In genomic region chr4:113293673-113294072, GRCh38 we compare ENCODE assay signal across 13 cellular contexts.
A peak's percentile ranks its signal among the peaks of the same experiment; 100 is the strongest.
DNase-seq lines count a peak whose midpoint lies in the region; ATAC-seq and TF ChIP-seq lines count a peak whose summit lies in the region.
"Had no signal": no experiment of that assay in that cellular context is flagged by ENCODE, and none has a peak within 500 bp of the region (broad histone marks: within the 10 kb centered on the region; RNA-seq: fewer than 3 reads in every experiment).

No MANE protein-coding gene starts in this region.

- CTCF ChIA-PET in mammary epithelial cell (lab: Charles Lee; ENCODE audit: low non-redundant PET), result no interaction called here

- ATAC-seq in aorta (ENCODE audit: low FRiP score), result peak; percentile 58
- no peak for ATAC-seq in SK-N-SH treated with all-trans-retinoic acid at 6 μM for 48 hours
- no peak for ATAC-seq in GM18873 (IDR thresholded peaks at IDR 0.05; ENCODE audit: low FRiP score, unreplicated experiment)
- ATAC-seq: left lobe of liver had no signal

- H3K4me2 ChIP-seq in mammary epithelial cell (ENCODE audit: insufficient read depth, low read depth, low read length) (no peak overlapping the region), neural progenitor cell (peak overlapping the region; percentile 74)

- peak overlapping the region; percentile 82 for H3K27ac Mint-ChIP-seq in neural progenitor cell
- H3K27ac Mint-ChIP-seq: activated naive CD8-positive, alpha-beta T cell treated with anti-CD3 and anti-CD28 coated beads for 36 hours; T-helper 1 cell treated with Interleukin-12 subunit alpha and Interleukin-12 subunit beta and Interleukin-4 antibody, amounts not matched to agents 30 μg/mL and 1 μg/mL, for 36 hours had no signal

- H3K9me3 ChIP-seq in breast epithelium (no peaks in the 10 kb centered on the region), mammary epithelial cell (replicated peaks; ENCODE audit: insufficient read depth, low read length) (no peaks in the 10 kb centered on the region), neural progenitor cell (ENCODE audit: low read depth) (no peaks in the 10 kb centered on the region), aorta (ENCODE audit: control insufficient read depth, low read length) (no peaks in the 10 kb centered on the region)

- H3K4me3 ChIP-seq in breast epithelium (peak overlapping the region; percentile 19 to 57 (median 40)), mammary epithelial cell (replicated peaks in 1 of 3; ENCODE audit: insufficient read depth in 1 of 3, low read depth in 2 of 3, low read length in 3 of 3) (no peak overlapping the region), neural progenitor cell (peak overlapping the region; percentile 8), aorta (ENCODE audit: low read length in 2 of 2) (peak overlapping the region; percentile 1 to 19)

- BruUV-seq in mammary epithelial cell (replicated peaks; lab: Mats Ljungman, UMichigan), result no TSS peak

- H3K36me3 Mint-ChIP-seq in neural progenitor cell, result peaks cover 2% of the 10 kb centered on the region
- H3K36me3 Mint-ChIP-seq: activated naive CD8-positive, alpha-beta T cell treated with anti-CD3 and anti-CD28 coated beads for 36 hours had no signal

- H3K4me1 ChIP-seq in breast epithelium, result no peaks in the 10 kb centered on the region
- no peaks in the 10 kb centered on the region for H3K4me1 ChIP-seq in mammary epithelial cell (ENCODE audit: insufficient read depth, low read length)
- peaks cover 69% of the 10 kb centered on the region for H3K4me1 ChIP-seq in neural progenitor cell
- H3K4me1 ChIP-seq in aorta (ENCODE audit: control insufficient read depth in 1 of 2, insufficient read depth in 2 of 2, low read length in 2 of 2), result no peaks in the 10 kb centered on the region

- H3F3A ChIP-seq in neural progenitor cell (ENCODE audit: low read depth), result peaks cover 52% of the 10 kb centered on the region

- no peak overlapping the region for H2AFZ ChIP-seq in mammary epithelial cell (ENCODE audit: low read depth, low read length)
- H2AFZ ChIP-seq in neural progenitor cell (replicated peaks), result no peak overlapping the region

- H3K9me3 Mint-ChIP-seq in neural progenitor cell, result no peaks in the 10 kb centered on the region
- H3K9me3 Mint-ChIP-seq: activated naive CD8-positive, alpha-beta T cell treated with anti-CD3 and anti-CD28 coated beads for 36 hours; T-helper 1 cell treated with Interleukin-12 subunit alpha and Interleukin-12 subunit beta and Interleukin-4 antibody, amounts not matched to agents 30 μg/mL and 1 μg/mL, for 36 hours had no signal

- no peak for DNase-seq in breast epithelium (ENCODE audit: low spot score in 2 of 2)
- no peak for DNase-seq in mammary epithelial cell
- peak; percentile 8 for DNase-seq in fibroblast of peridontal ligament (ENCODE audit: extremely low read depth)
- peak; percentile 25 for DNase-seq in neural progenitor cell (ENCODE audit: low spot score)
- no peak for DNase-seq in aorta
- no peak for DNase-seq in stimulated activated CD4-positive, alpha-beta T cell treated with anti-CD3 and anti-CD28 coated beads, Interleukin-4, amount 100 ng/mL, for 1 hour
- DNase-seq: activated CD4-positive, alpha-beta T cell treated with anti-CD3 and anti-CD28 coated beads, Interleukin-2, amount 50 U/mL, for 48 hours; activated naive CD8-positive, alpha-beta T cell treated with anti-CD3 and anti-CD28 coated beads for 36 hours; NCI-H1105 treated with DMSO at 0.1 percent for 48 hours had no signal

- H3K36me3 ChIP-seq in breast epithelium (no peaks in the 10 kb centered on the region), mammary epithelial cell (ENCODE audit: insufficient read depth, low read length) (no peaks in the 10 kb centered on the region), neural progenitor cell (peaks cover 3% of the 10 kb centered on the region), aorta (ENCODE audit: control insufficient read depth in 1 of 2, insufficient read depth in 2 of 2, low read length in 1 of 2) (no peaks in the 10 kb centered on the region)

- no peak for TF ChIP-seq POLR2A in breast epithelium (IDR thresholded peaks at IDR 0.05)

- intact Hi-C loops in breast epithelium (cut with DNase I; ENCODE audit: low total_unique reads), result no loop called here
- intact Hi-C loops in mammary epithelial cell (cut with micrococcal nuclease), result loop anchor here (2.0 to 10.0 kb wide), 2 partner anchors 101 to 241 kb away; no protein-coding TSS in a partner anchor
- intact Hi-C loops in aorta (cut with DNase I), result no loop called here

- dilution Hi-C loops in mammary epithelial cell (cut with HindIII; ENCODE audit: low sequenced_read_pairs), result no loop called here

- H3K27ac ChIP-seq in breast epithelium, result peak overlapping the region; percentile 53 to 87
- no peak overlapping the region for H3K27ac ChIP-seq in mammary epithelial cell (ENCODE audit: insufficient read depth, low read depth, low read length)
- H3K27ac ChIP-seq in neural progenitor cell, result peak overlapping the region; percentile 97
- H3K27ac ChIP-seq in aorta (ENCODE audit: low read depth in 1 of 2, low read length in 2 of 2), result no peak overlapping the region

- no peaks in the 10 kb centered on the region for H4K20me1 ChIP-seq in mammary epithelial cell (ENCODE audit: insufficient read depth, low read length)
- H4K20me1 ChIP-seq in neural progenitor cell (ENCODE audit: low read depth), result peaks cover 22% of the 10 kb centered on the region

- no peaks in the 10 kb centered on the region for H3K79me2 ChIP-seq in mammary epithelial cell (ENCODE audit: insufficient read depth, low read length)
- H3K79me2 ChIP-seq in neural progenitor cell (ENCODE audit: low read depth), result peaks cover 3% of the 10 kb centered on the region

- peaks cover 52% of the 10 kb centered on the region for H3K4me1 Mint-ChIP-seq in neural progenitor cell
- H3K4me1 Mint-ChIP-seq: activated naive CD8-positive, alpha-beta T cell treated with anti-CD3 and anti-CD28 coated beads for 36 hours had no signal

- TF ChIP-seq CTCF in breast epithelium (IDR thresholded peaks at IDR 0.05) (no peak), mammary epithelial cell (conservative IDR thresholded peaks at IDR 0.05 in 1 of 2, IDR thresholded peaks at IDR 0.05 in 1 of 2; ENCODE audit: extremely low read depth in 1 of 2, insufficient read depth in 1 of 2, low read depth in 1 of 2, low read length in 2 of 2) (no peak), neural progenitor cell (IDR thresholded peaks at IDR 0.05) (peak; percentile 18)

- no peak overlapping the region for H3K9ac ChIP-seq in mammary epithelial cell (ENCODE audit: insufficient read depth, low read length)
- H3K9ac ChIP-seq in neural progenitor cell, result no peak overlapping the region

- in situ Hi-C loops in mammary epithelial cell (cut with MboI; ENCODE audit: low sequenced_read_pairs in 2 of 2), result loop anchor here (25.0 kb wide), 2 partner anchors 244 to 1094 kb away; no protein-coding TSS in a partner anchor

- H3K27me3 ChIP-seq in breast epithelium (no peaks in the 10 kb centered on the region), mammary epithelial cell (ENCODE audit: insufficient read depth, low read length) (no peaks in the 10 kb centered on the region), neural progenitor cell (no peaks in the 10 kb centered on the region), aorta (ENCODE audit: control insufficient read depth in 1 of 2, insufficient read depth in 2 of 2, low read length in 1 of 2) (no peaks in the 10 kb centered on the region)

- WGBS in mammary epithelial cell (ENCODE audit: low coverage, missing lambda C conversion rate), result 88% methylated on average over 4 of the region's 4 CpGs
- WGBS in aorta, 2 donors, result 29 to 43% methylated on average over 4 of the region's 4 CpGs

- peak overlapping the region; percentile 79 for H3K4me3 Mint-ChIP-seq in neural progenitor cell
- H3K4me3 Mint-ChIP-seq: activated naive CD8-positive, alpha-beta T cell treated with anti-CD3 and anti-CD28 coated beads for 36 hours; T-helper 1 cell treated with Interleukin-12 subunit alpha and Interleukin-12 subunit beta and Interleukin-4 antibody, amounts not matched to agents 30 μg/mL and 1 μg/mL, for 36 hours had no signal

- no peaks in the 10 kb centered on the region for H3K27me3 Mint-ChIP-seq in neural progenitor cell (ENCODE audit: insufficient read depth, low read depth)

TF ChIP-seq in SK-N-SH treated with all-trans-retinoic acid at 6 μM for 48 hours, 23 proteins besides CTCF, POLR2A, EP300 and RAD21 (continues in another document):
- TF ChIP-seq PATZ1 (CRISPR knock-in tag; IDR thresholded peaks at IDR 0.05; ENCODE audit: borderline replicate concordance) (no peak), ZNF8 (CRISPR knock-in tag; IDR thresholded peaks at IDR 0.05) (no peak), SNAI2 (CRISPR knock-in tag; IDR thresholded peaks at IDR 0.05) (no peak), CREB5 (CRISPR knock-in tag; IDR thresholded peaks at IDR 0.05; ENCODE audit: low read depth) (no peak)

Comparison
In these comparisons a context has a peak if more than half of its experiments do, and no peak if none do; other contexts are left out.
1. H3K27ac ChIP-seq: peak in breast epithelium (2 of 2) and neural progenitor cell (single experiment); none in mammary epithelial cell (single experiment) and aorta (0 of 2).
2. H3K4me3 ChIP-seq: peak in breast epithelium (3 of 3), neural progenitor cell (single experiment) and aorta (2 of 2); none in mammary epithelial cell (0 of 3).
3. DNase-seq: peak in fibroblast of peridontal ligament (single experiment) and neural progenitor cell (single experiment); none in breast epithelium (0 of 2), mammary epithelial cell (single experiment), aorta (0 of 2) and stimulated activated CD4-positive, alpha-beta T cell treated with anti-CD3 and anti-CD28 coated beads, Interleukin-4, amount 100 ng/mL, for 1 hour (single experiment).